In genomic region chr1:235367000-235367908, GRCh38 we compare ENCODE assay signal across 8 cellular contexts.
A peak's percentile ranks its signal among the peaks of the same experiment; 100 is the strongest.
DNase-seq lines count a peak whose midpoint lies in the region; ATAC-seq lines count a peak whose summit lies in the region.

Gene TBCE (plus strand): TSS chr1:235367427. CDS start chr1:235380050, 12,623 bp downstream.

- DNase-seq in NCI-H69 (lab: John Stamatoyannopoulos, UW) (peak; percentile 96), dedifferentiated amniotic fluid mesenchymal stem cell (ENCODE audit: extremely low spot score) (peak; percentile 97), left kidney (ENCODE audit: low read depth, low spot score) (peak; percentile 99)
- peak; percentile 60 to 86 for DNase-seq in activated CD4-positive, alpha-beta T cell treated with anti-CD3 and anti-CD28 coated beads, Interleukin-2, amount 50 U/mL, for 24 hours (ENCODE audit: low read depth in 1 of 2, low spot score in 1 of 2)
- peak; percentile 90 to 94 for DNase-seq in stimulated activated CD4-positive, alpha-beta T cell treated with anti-CD3 and anti-CD28 coated beads, Interleukin-2, amount 100 ng/mL, for 24 hours

- peak within 1 kb of the TSS; percentile 35 to 82 (median 64); a peak in 21 of 22 replicates for H3K27ac ChIP-seq in BLaER1 treated with 17β-estradiol and CSF1 and Interleukin-3, amounts not matched to agents 10 nM and 100 nM

- peak within 1 kb of the TSS; percentile 70 to 89 (median 81) for H3K4me2 ChIP-seq in BLaER1 treated with 17β-estradiol and CSF1 and Interleukin-3, amounts not matched to agents 10 nM and 100 nM

- ATAC-seq in GM19328 (IDR thresholded peaks at IDR 0.05; ENCODE audit: unreplicated experiment) (peak; percentile 100), HG03520 (IDR thresholded peaks at IDR 0.05; ENCODE audit: unreplicated experiment) (peak; percentile 99)

- peaks cover 0 to 11% (median 8%) of the 10 kb centered on the region in 11 experiments; a peak in 9 of 22 replicates for H3K36me3 ChIP-seq in BLaER1 treated with 17β-estradiol and CSF1 and Interleukin-3, amounts not matched to agents 10 nM and 100 nM

- H3K9ac ChIP-seq in BLaER1 treated with 17β-estradiol and CSF1 and Interleukin-3, amounts not matched to agents 10 nM and 100 nM: peak within 1 kb of the TSS; percentile 73 to 84 (median 82)

- peaks cover 15 to 28% (median 19%) of the 10 kb centered on the region in 10 experiments; a peak in 19 of 20 replicates for H3K4me1 ChIP-seq in BLaER1 treated with 17β-estradiol and CSF1 and Interleukin-3, amounts not matched to agents 10 nM and 100 nM

- no peaks in the 10 kb centered on the region for H3K27me3 ChIP-seq in BLaER1 treated with 17β-estradiol and CSF1 and Interleukin-3, amounts not matched to agents 10 nM and 100 nM

- H3K9me3 ChIP-seq in BLaER1 treated with 17β-estradiol and CSF1 and Interleukin-3, amounts not matched to agents 10 nM and 100 nM (replicated peaks in 1 of 11): no peaks in the 10 kb centered on the region

- peaks cover 0 to 11% (median 0%) of the 10 kb centered on the region in 11 experiments; a peak in 4 of 22 replicates for H4K20me1 ChIP-seq in BLaER1 treated with 17β-estradiol and CSF1 and Interleukin-3, amounts not matched to agents 10 nM and 100 nM

- H3K4me3 ChIP-seq in BLaER1 treated with 17β-estradiol and CSF1 and Interleukin-3, amounts not matched to agents 10 nM and 100 nM: peak within 1 kb of the TSS; percentile 66 to 86 (median 76)

Comparison
In these comparisons a context has a peak if more than half of its experiments do, and no peak if none do; other contexts are left out.
1. Peak in every context shown above with its lines: DNase-seq, ATAC-seq, H3K4me3 ChIP-seq and H3K27ac ChIP-seq.